11 cellular contexts compared by ENCODE assay signal in the genomic region with DNA sequence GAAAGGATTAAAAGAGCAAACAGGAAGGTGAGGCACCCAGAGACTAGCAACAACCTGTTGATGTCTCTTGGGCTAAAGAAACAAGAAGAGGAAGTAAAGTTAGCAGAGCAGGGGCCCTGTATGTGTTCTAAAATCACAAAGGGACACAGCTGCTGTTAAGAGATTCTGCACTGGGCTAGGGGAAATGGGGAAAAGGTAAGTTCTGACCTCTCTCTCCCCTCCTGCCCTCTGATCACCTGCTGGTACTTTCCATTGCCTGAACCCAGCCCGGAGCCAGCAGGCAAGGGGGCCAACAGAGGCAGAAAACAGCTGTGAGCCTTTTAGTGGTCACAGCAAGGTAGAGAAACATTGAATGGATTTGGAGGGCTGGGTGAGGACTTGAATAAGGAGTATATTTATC.
DNase-seq lines count a peak whose midpoint lies in the region; ATAC-seq, FAIRE-seq and TF ChIP-seq lines count a peak whose summit lies in the region.
"Had no signal": no experiment of that assay in that cellular context is flagged by ENCODE, and none has a peak within 500 bp of the region (broad histone marks: within the 10 kb centered on the region; RNA-seq: fewer than 3 reads in every experiment).

No MANE protein-coding gene starts in this region.

- peak; percentile 51 for ATAC-seq in HG02852 (IDR thresholded peaks at IDR 0.05; ENCODE audit: unreplicated experiment)
- ATAC-seq: left colon had no signal

- DNase-seq in DMS53 (lab: John Stamatoyannopoulos, UW): peak; percentile 55
- DNase-seq in GM19239 (ENCODE audit: insufficient read length, low spot score): no peak
- peak; percentile 44 to 64 for DNase-seq in Kasumi-1 (lab: John Stamatoyannopoulos, UW)
- DNase-seq in activated CD8-positive, alpha-beta memory T cell treated with anti-CD3 and anti-CD28 coated beads, Interleukin-2, amount 50 U/mL, for 4 hours: no peak
- no peak for DNase-seq in foreskin fibroblast
- no peak for DNase-seq in NCI-H82 (lab: John Stamatoyannopoulos, UW)
- no peak for DNase-seq in NK-92 (lab: John Stamatoyannopoulos, UW; ENCODE audit: unreplicated experiment)
- DNase-seq: activated gamma-delta T cell, left colon, NCI-H1694 had no signal

- FAIRE-seq in GM19239 (lab: Jason Lieb, UNC): peak; percentile 98

- no peak overlapping the region for H3K4me3 ChIP-seq in foreskin fibroblast (ENCODE audit: low read depth in 1 of 2, low read length in 2 of 2)

- no peak for TF ChIP-seq CTCF in foreskin fibroblast (IDR thresholded peaks at IDR 0.05; ENCODE audit: low read depth, low read length)

Comparison
In these comparisons a context has a peak if more than half of its experiments do, and no peak if none do; other contexts are left out.
1. DNase-seq: peak in DMS53 (single experiment) and Kasumi-1 (2 of 2); none in GM19239 (single experiment), activated CD8-positive, alpha-beta memory T cell treated with anti-CD3 and anti-CD28 coated beads, Interleukin-2, amount 50 U/mL, for 4 hours (single experiment), foreskin fibroblast (0 of 2), NCI-H82 (single experiment) and NK-92 (single experiment).